8 cellular contexts compared by ENCODE assay signal in the genomic region with DNA sequence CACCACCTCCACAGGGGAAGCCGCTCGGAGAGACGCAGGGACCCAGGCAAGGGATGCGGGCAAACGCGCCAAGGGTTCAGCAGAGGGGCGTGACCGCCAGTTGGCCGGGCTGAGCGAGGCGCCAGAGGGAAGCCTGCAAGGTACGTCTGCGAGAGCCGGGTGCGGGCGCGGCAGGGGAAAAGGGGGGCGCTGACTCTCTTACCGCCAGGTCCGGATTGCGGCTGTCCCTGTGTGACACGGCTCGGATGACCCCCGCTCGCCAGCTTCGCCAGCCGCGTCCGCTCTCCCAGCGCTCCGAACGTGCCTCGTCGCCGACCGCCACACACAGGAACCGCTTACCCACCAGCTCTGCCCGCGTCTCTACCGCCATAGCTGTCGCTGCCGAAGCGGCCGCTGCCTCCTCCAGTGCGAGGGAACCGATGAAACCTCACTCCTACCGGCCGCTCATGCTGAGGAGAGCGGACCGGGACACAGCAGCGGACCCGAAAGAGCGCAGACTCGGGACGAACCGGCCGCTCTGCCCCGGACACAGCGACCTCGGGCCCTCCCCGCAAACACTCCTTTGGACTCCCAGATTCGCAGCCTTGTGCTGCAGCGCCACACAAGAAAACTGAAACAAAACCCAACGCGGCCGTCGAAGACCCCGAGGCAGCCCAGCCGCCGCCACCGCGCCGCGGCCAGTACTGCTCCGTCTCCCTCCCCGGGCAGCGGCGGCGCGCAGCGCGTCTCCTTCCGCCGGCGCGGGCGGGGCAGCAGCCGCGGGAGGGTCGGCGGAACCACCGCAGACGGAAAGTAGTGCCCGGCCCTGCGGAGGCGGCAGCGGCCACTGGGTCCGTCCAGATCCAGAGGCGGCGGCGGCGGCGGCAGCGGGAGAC. TPM values are rescaled to one million over a fixed set of nuclear protein-coding genes. Genes with fewer than 3 reads are reported as not detected.
DNase-seq lines count a peak whose midpoint lies in the region.

A gene with protein sequence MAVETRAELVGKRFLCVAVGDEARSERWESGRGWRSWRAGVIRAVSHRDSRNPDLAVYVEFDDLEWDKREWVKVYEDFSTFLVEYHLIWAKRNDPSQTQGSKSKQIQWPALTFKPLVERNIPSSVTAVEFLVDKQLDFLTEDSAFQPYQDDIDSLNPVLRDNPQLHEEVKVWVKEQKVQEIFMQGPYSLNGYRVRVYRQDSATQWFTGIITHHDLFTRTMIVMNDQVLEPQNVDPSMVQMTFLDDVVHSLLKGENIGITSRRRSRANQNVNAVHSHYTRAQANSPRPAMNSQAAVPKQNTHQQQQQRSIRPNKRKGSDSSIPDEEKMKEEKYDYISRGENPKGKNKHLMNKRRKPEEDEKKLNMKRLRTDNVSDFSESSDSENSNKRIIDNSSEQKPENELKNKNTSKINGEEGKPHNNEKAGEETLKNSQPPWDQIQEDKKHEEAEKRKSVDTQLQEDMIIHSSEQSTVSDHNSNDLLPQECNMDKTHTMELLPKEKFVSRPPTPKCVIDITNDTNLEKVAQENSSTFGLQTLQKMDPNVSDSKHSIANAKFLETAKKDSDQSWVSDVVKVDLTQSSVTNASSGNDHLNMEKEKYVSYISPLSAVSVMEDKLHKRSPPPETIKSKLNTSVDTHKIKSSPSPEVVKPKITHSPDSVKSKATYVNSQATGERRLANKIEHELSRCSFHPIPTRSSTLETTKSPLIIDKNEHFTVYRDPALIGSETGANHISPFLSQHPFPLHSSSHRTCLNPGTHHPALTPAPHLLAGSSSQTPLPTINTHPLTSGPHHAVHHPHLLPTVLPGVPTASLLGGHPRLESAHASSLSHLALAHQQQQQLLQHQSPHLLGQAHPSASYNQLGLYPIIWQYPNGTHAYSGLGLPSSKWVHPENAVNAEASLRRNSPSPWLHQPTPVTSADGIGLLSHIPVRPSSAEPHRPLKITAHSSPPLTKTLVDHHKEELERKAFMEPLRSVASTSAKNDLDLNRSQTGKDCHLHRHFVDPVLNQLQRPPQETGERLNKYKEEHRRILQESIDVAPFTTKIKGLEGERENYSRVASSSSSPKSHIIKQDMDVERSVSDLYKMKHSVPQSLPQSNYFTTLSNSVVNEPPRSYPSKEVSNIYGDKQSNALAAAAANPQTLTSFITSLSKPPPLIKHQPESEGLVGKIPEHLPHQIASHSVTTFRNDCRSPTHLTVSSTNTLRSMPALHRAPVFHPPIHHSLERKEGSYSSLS (N-terminal part only) (minus strand): TSS at position 685 of the 875 bp plus-strand sequence. CDS start 315 bp downstream, at position 370.

- H2AFZ ChIP-seq in GM23248 = peak within 1 kb of the TSS; percentile 68

- peak within 1 kb of the TSS; percentile 81 for H3K27ac ChIP-seq in GM23248

- peak within 1 kb of the TSS; percentile 91 for H3K4me2 ChIP-seq in GM23248 (ENCODE audit: unreplicated experiment)

- H3K4me1 ChIP-seq in GM23248 (ENCODE audit: insufficient read depth) = peaks cover 33% of the 10 kb centered on the region
- H3K4me1 ChIP-seq in adipocyte (ENCODE audit: control insufficient read depth, insufficient read depth, low read length) = peaks cover 35% of the 10 kb centered on the region

- peak within 1 kb of the TSS; percentile 86 for H3K9ac ChIP-seq in GM23248
- H3K9ac ChIP-seq in adipocyte (ENCODE audit: low read length) = peak within 1 kb of the TSS; percentile 91

- in situ Hi-C loops in GM23248 (cut with MboI) = no loop called here

- intact Hi-C loops in cardiac septum (cut with DNase I) = loop anchor here (1.0 to 10.0 kb wide), 4 partner anchors 55 to 251 kb away; a partner anchor contains a TSS

- H3K79me2 ChIP-seq in GM23248 (ENCODE audit: insufficient read depth) = peaks cover 91% of the 10 kb centered on the region

- H3K9me3 ChIP-seq in GM23248 (ENCODE audit: low read depth) = no peaks in the 10 kb centered on the region
- H3K9me3 ChIP-seq in adipocyte (ENCODE audit: control insufficient read depth, low read length) = no peaks in the 10 kb centered on the region

- WGBS in GM23248 (ENCODE audit: low coverage in 1 of 2, low lambda C conversion rate in 2 of 2, missing lambda C conversion rate in 2 of 2), 2 experiments = 1% methylated on average over 78 to 87 of the region's 104 CpGs

- H4K20me1 ChIP-seq in GM23248 (ENCODE audit: insufficient read depth) = peaks cover 6% of the 10 kb centered on the region; the same call in 1 of the 2 replicates

- H3K27me3 ChIP-seq in GM23248 (replicated peaks; ENCODE audit: insufficient read depth) = no peaks in the 10 kb centered on the region
- no peaks in the 10 kb centered on the region for H3K27me3 ChIP-seq in adipocyte (replicated peaks; ENCODE audit: control insufficient read depth, insufficient read depth, low read length)

- H3K4me3 ChIP-seq in GM23248 (peak within 1 kb of the TSS; percentile 79), adipocyte (ENCODE audit: low read length) (peak within 1 kb of the TSS; percentile 98)

- DNase-seq in GM03348 (ENCODE audit: low spot score) (peak; percentile 92), GM23248 (peak; percentile 88), LHCN-M2 (ENCODE audit: low read depth) (peak; percentile 76), T follicular helper cell (ENCODE audit: low read depth) (peak; percentile 39), adipocyte (ENCODE audit: low read depth) (peak; percentile 89), cardiac septum (ENCODE audit: low spot score) (peak; percentile 90), pons (ENCODE audit: low spot score) (peak; percentile 41), ureter (ENCODE audit: low spot score) (peak; percentile 70)

- H3F3A ChIP-seq in GM23248 (ENCODE audit: insufficient read depth) = peaks cover 26% of the 10 kb centered on the region

- H3K9me2 ChIP-seq in GM23248 (ENCODE audit: insufficient read depth) = no peaks in the 10 kb centered on the region

- no peaks in the 10 kb centered on the region for H3K36me3 ChIP-seq in GM23248 (ENCODE audit: low read depth)
- H3K36me3 ChIP-seq in adipocyte (ENCODE audit: control insufficient read depth, insufficient read depth, low read length, severe bottlenecking) = no peaks in the 10 kb centered on the region

RNA-seq across cellular contexts. Expression of the gene that starts here (rescaled TPM):
- 74.3 and 76.5 TPM in 2 replicates for total RNA-seq in GM23248 (2014; rRNA removed; shearing (Covaris generic))
- 30.3 and 34.6 TPM in 2 replicates for polyA plus RNA-seq in GM23248 (2016; fragmentation: Nextera tagmentation; extraction: Ambion mirVana)
- total RNA-seq in LHCN-M2 (2014; rRNA removed) (139 and 149 TPM in 2 replicates), cardiac septum (41.3 TPM), ureter (88.2 TPM)
- polyA plus RNA-seq in LHCN-M2 (2012) = 10.6 TPM

Comparison
In these comparisons a context has a peak if more than half of its experiments do, and no peak if none do; other contexts are left out.
1. Peak in every context shown above with its lines: DNase-seq, H3K4me3 ChIP-seq and H3K27ac ChIP-seq.
2. DNase-seq: peak in every context shown above with its lines; median percentile 92 in GM03348; 90 in cardiac septum; 89 in adipocyte; 88 in GM23248; 76 in LHCN-M2; 70 in ureter; 41 in pons; 39 in T follicular helper cell.